In the genomic region with DNA sequence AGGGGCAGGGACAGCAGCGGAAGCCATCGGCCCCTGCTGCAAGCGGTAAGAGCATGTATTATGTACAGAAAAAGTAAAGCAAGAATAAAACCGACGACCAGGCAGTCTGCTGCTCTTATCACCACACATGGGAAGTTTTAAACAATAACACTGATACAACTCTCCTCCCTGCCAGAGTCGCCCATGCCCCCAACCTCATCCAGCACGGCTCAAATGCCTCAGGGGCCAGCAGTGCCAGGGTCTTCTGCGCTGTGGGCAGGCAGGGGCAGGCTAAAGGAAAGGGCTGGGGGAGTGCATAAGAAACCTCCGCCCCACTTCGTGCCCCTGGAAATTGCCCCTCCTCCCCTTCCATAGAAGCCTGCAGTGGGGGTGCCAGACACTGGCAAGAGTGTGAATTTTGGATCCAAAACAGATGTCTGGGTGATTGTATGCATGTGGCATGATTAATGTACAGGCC, we compare ENCODE assay signal across 20 cellular contexts. TPM values are rescaled to one million over a fixed set of nuclear protein-coding genes. Genes with fewer than 3 reads are reported as not detected.
"Had no signal": no experiment of that assay in that cellular context is flagged by ENCODE, and none has a peak within 500 bp of the region (broad histone marks: within the 10 kb centered on the region; RNA-seq: fewer than 3 reads in every experiment).

No MANE protein-coding gene starts in this region.

- H3K4me1 ChIP-seq: body of pancreas, gastrocnemius medialis, heart left ventricle, right lobe of liver had no signal

- H3K27ac ChIP-seq: body of pancreas, epithelial cell of prostate, gastrocnemius medialis, heart left ventricle, right lobe of liver, stomach had no signal

- ATAC-seq: activated T-cell treated with anti-CD3 and anti-CD28 coated beads, Interleukin-2, amount 50 U/mL, for 72 hours; body of pancreas; gastrocnemius medialis; heart left ventricle; left colon; naive thymus-derived CD8-positive, alpha-beta T cell; right lobe of liver had no signal

- H3K9me3 ChIP-seq: body of pancreas, right lobe of liver had no signal

- H3K36me3 ChIP-seq: gastrocnemius medialis, heart left ventricle, right lobe of liver, stomach had no signal

- H3K4me3 ChIP-seq: body of pancreas, gastrocnemius medialis, heart left ventricle, right lobe of liver, stomach had no signal

- DNase-seq: activated CD4-positive, alpha-beta memory T cell treated with anti-CD3 and anti-CD28 coated beads, Interleukin-2, amount 10 ng/mL, durations not matched to agents 7 days and 5 days; activated CD4-positive, alpha-beta T cell treated with anti-CD3 and anti-CD28 coated beads for 4 hours; activated CD8-positive, alpha-beta memory T cell treated with anti-CD3 and anti-CD28 coated beads, Interleukin-2, amount 50 U/mL, for 48 hours; activated gamma-delta T cell; activated T-cell treated with anti-CD3 and anti-CD28 coated beads, Interleukin-2, amount 50 U/mL, for 72 hours; amniotic stem cell; effector CD8-positive, alpha-beta T cell; gastrocnemius medialis; heart left ventricle; left colon; naive thymus-derived CD8-positive, alpha-beta T cell; stomach; T-helper 2 cell had no signal

- H3K27me3 ChIP-seq: body of pancreas, right lobe of liver had no signal

RNA-seq across cellular contexts. Expression of a gene that starts 10.1 kb away (rescaled TPM):
- total RNA-seq: activated CD4-positive, alpha-beta memory T cell treated with anti-CD3 and anti-CD28 coated beads, Interleukin-2, amount 10 ng/mL, durations not matched to agents 7 days and 5 days; activated T-cell treated with anti-CD3 and anti-CD28 coated beads, Interleukin-2, amount 50 U/mL, for 72 hours; body of pancreas; gastrocnemius medialis; heart left ventricle; left colon; lung microvascular endothelial cell; mononuclear cell; naive thymus-derived CD8-positive, alpha-beta T cell; posterior vena cava; stomach; WTC11 had no signal
- polyA plus RNA-seq: heart left ventricle; naive thymus-derived CD8-positive, alpha-beta T cell; stomach had no signal
